In the genomic region with DNA sequence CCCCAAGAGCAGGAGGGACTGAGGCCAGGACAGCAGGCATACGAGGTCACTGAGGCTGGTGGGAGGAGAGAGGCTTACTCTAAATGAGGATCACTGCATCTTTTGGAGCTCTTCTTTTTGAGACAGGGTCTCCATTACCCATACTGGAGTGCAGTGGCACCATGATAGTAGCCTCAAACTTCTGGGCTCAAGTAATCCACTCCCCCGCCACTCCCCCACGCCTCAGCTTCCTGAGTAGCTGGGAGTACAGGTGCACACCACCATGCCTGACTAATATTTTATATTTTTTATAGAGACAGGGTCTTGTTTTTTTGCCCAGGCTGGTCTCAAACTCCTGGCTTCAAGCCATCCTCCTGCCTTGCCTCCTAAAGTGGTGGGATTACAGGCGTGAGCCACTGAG, we compare ENCODE assay signal across 12 cellular contexts. TPM values are rescaled to one million over a fixed set of nuclear protein-coding genes. Genes with fewer than 3 reads are reported as not detected.
A peak's percentile ranks its signal among the peaks of the same experiment; 100 is the strongest.
DNase-seq lines count a peak whose midpoint lies in the region; ATAC-seq and TF ChIP-seq lines count a peak whose summit lies in the region.
"Had no signal": no experiment of that assay in that cellular context is flagged by ENCODE, and none has a peak within 500 bp of the region (broad histone marks: within the 10 kb centered on the region; RNA-seq: fewer than 3 reads in every experiment).

No MANE protein-coding gene starts in this region.

- 96% methylated on average over 4 of the region's 4 CpGs for WGBS in hepatocyte (ENCODE audit: low lambda C conversion rate, missing lambda C conversion rate)
- WGBS in suprapubic skin: 88% methylated on average over 4 of the region's 4 CpGs

- peaks cover 73% of the 10 kb centered on the region for H3K4me1 Mint-ChIP-seq in activated T-cell treated with anti-CD3 and anti-CD28 coated beads, Interleukin-2, amount 50 U/mL, for 72 hours (ENCODE audit: low read depth)
- peaks cover 83% of the 10 kb centered on the region for H3K4me1 Mint-ChIP-seq in activated B cell treated with CpG ODN at 0.5 μM for 24 hours

- no peaks in the 10 kb centered on the region for H4K20me1 ChIP-seq in hepatocyte (ENCODE audit: insufficient read depth, poor library complexity, severe bottlenecking)

- peaks cover 63% of the 10 kb centered on the region for H3K4me1 ChIP-seq in hepatocyte (ENCODE audit: insufficient read depth)
- H3K4me1 ChIP-seq in suprapubic skin: peaks cover 61% of the 10 kb centered on the region

- peaks cover 41% of the 10 kb centered on the region for H3K79me2 ChIP-seq in hepatocyte

- peaks cover 7 to 10% of the 10 kb centered on the region in 2 donors for H3K36me3 Mint-ChIP-seq in activated T-cell treated with anti-CD3 and anti-CD28 coated beads, Interleukin-2, amount 50 U/mL, for 72 hours (ENCODE audit: insufficient read depth in 2 of 2)
- H3K36me3 Mint-ChIP-seq in activated B cell treated with CpG ODN at 0.5 μM for 24 hours (ENCODE audit: low read depth): peaks cover 16% of the 10 kb centered on the region

- POLR2A ChIA-PET in activated B cell treated with CpG ODN at 0.5 μM for 24 hours (lab: Charles Lee): interaction anchor here (0.5 to 14.0 kb wide), 4 partner anchors 26 to 165 kb away, joined by 3 to 257 read pairs (median 70); a partner anchor contains a TSS

- peak overlapping the region; percentile 23 to 75 for H3K4me3 Mint-ChIP-seq in activated T-cell treated with anti-CD3 and anti-CD28 coated beads, Interleukin-2, amount 50 U/mL, for 72 hours
- no peak overlapping the region for H3K4me3 Mint-ChIP-seq in activated B cell treated with CpG ODN at 0.5 μM for 24 hours

- H2AFZ ChIP-seq in hepatocyte: no peak overlapping the region

- no peak for DNase-seq in activated T-cell treated with anti-CD3 and anti-CD28 coated beads, Interleukin-2, amount 50 U/mL, for 72 hours
- DNase-seq in activated T-cell treated with anti-CD3 and anti-CD28 coated beads, Interleukin-2, amount 50 U/mL, for 1 hour: no peak
- DNase-seq in activated B cell treated with CpG ODN at 0.5 μM for 24 hours (no peak), hepatocyte (ENCODE audit: low spot score) (no peak), suprapubic skin (ENCODE audit: low spot score in 2 of 2) (no peak), SIG-M5 (lab: John Stamatoyannopoulos, UW) (no peak), C1 segment of cervical spinal cord (lab: John Stamatoyannopoulos, UW) (no peak)
- DNase-seq: cortex of kidney; mesendoderm; NCI-H187; stimulated activated CD8-positive, alpha-beta memory T cell treated with anti-CD3 and anti-CD28 coated beads, Interleukin-4, amount 100 ng/mL, for 48 hours had no signal

- CTCF ChIA-PET in activated B cell treated with CpG ODN at 0.5 μM for 24 hours (lab: Charles Lee): interaction anchor here (1.5 kb wide), 1 partner anchor 117 kb away, joined by 3 read pairs; no protein-coding TSS in a partner anchor

- no peaks in the 10 kb centered on the region for H3K9me3 ChIP-seq in hepatocyte (ENCODE audit: low read depth)
- no peaks in the 10 kb centered on the region for H3K9me3 ChIP-seq in suprapubic skin

- no peak for TF ChIP-seq EP300 in suprapubic skin (IDR thresholded peaks at IDR 0.05)

- H3K27me3 ChIP-seq in hepatocyte (no peaks in the 10 kb centered on the region), suprapubic skin (no peaks in the 10 kb centered on the region)

- no peak for ATAC-seq in activated T-cell treated with anti-CD3 and anti-CD28 coated beads, Interleukin-2, amount 50 U/mL, for 72 hours (replicated peaks in 1 of 2)
- ATAC-seq in activated B cell treated with CpG ODN at 0.5 μM for 24 hours (ENCODE audit: low read depth) (no peak), GM21529 (IDR thresholded peaks at IDR 0.05; ENCODE audit: unreplicated experiment) (no peak)

- H3K27ac Mint-ChIP-seq in activated T-cell treated with anti-CD3 and anti-CD28 coated beads, Interleukin-2, amount 50 U/mL, for 72 hours: peak overlapping the region; percentile 86
- H3K27ac Mint-ChIP-seq in activated B cell treated with CpG ODN at 0.5 μM for 24 hours: peak overlapping the region; percentile 96

- no peaks in the 10 kb centered on the region for H3K9me2 ChIP-seq in hepatocyte (replicated peaks; ENCODE audit: insufficient read depth)

- H3K36me3 ChIP-seq in hepatocyte (replicated peaks; ENCODE audit: insufficient read depth, low read depth) (no peaks in the 10 kb centered on the region), suprapubic skin (peaks cover 3% of the 10 kb centered on the region)

- H3K27me3 Mint-ChIP-seq in activated T-cell treated with anti-CD3 and anti-CD28 coated beads, Interleukin-2, amount 50 U/mL, for 72 hours (ENCODE audit: low read depth): no peaks in the 10 kb centered on the region
- no peaks in the 10 kb centered on the region for H3K27me3 Mint-ChIP-seq in activated B cell treated with CpG ODN at 0.5 μM for 24 hours

- intact Hi-C loops in activated B cell treated with CpG ODN at 0.5 μM for 24 hours (cut with micrococcal nuclease): no loop called here

- H3K27ac ChIP-seq in hepatocyte (peak overlapping the region; percentile 96), suprapubic skin (peak overlapping the region; percentile 43)

- H3K4me2 ChIP-seq in hepatocyte: no peak overlapping the region

- TF ChIP-seq CTCF in activated B cell treated with CpG ODN at 0.5 μM for 24 hours (IDR thresholded peaks at IDR 0.05) (no peak), hepatocyte (IDR thresholded peaks at IDR 0.05; ENCODE audit: poor library complexity) (no peak), suprapubic skin (IDR thresholded peaks at IDR 0.05) (no peak)

- H3K4me3 ChIP-seq in hepatocyte (no peak overlapping the region), suprapubic skin (no peak overlapping the region)

- no peaks in the 10 kb centered on the region for H3K9me3 Mint-ChIP-seq in activated T-cell treated with anti-CD3 and anti-CD28 coated beads, Interleukin-2, amount 50 U/mL, for 72 hours
- no peaks in the 10 kb centered on the region for H3K9me3 Mint-ChIP-seq in activated B cell treated with CpG ODN at 0.5 μM for 24 hours

- no peak for TF ChIP-seq POLR2A in suprapubic skin (IDR thresholded peaks at IDR 0.05)

RNA-seq across cellular contexts. Expression of a gene that starts 25.8 kb away (rescaled TPM):
- 10 to 100 TPM; 79.6 to 82.7 TPM for total RNA-seq in activated T-cell treated with anti-CD3 and anti-CD28 coated beads, Interleukin-2, amount 50 U/mL, for 72 hours
- total RNA-seq in activated B cell treated with CpG ODN at 0.5 μM for 24 hours (79.5 and 81.7 TPM in 2 replicates), hepatocyte (61.1 and 65.3 TPM in 2 replicates), suprapubic skin (100 to 1,000 TPM in 3 of 4 donors, 10 to 100 TPM in 1; 98.6 to 146 (median 127) TPM)
- 38.8 and 40.8 TPM in 2 replicates for polyA plus RNA-seq in hepatocyte

RNA-seq across cellular contexts. Expression of a gene that starts 50.2 kb away (rescaled TPM):
- 10 to 100 TPM; 73.6 to 79.8 TPM for total RNA-seq in activated T-cell treated with anti-CD3 and anti-CD28 coated beads, Interleukin-2, amount 50 U/mL, for 72 hours
- 61.7 and 70.1 TPM in 2 replicates for total RNA-seq in activated B cell treated with CpG ODN at 0.5 μM for 24 hours
- 239 and 245 TPM in 2 replicates for total RNA-seq in hepatocyte
- 86.7 and 94.3 TPM in 2 replicates for polyA plus RNA-seq in hepatocyte
- total RNA-seq in suprapubic skin: 100 to 1,000 TPM in 1 of 4 donors, 10 to 100 TPM in 3; 76.8 to 101 (median 93.2) TPM

RNA-seq across cellular contexts. Expression of a gene that starts 58.5 kb away (rescaled TPM):
- total RNA-seq in activated T-cell treated with anti-CD3 and anti-CD28 coated beads, Interleukin-2, amount 50 U/mL, for 72 hours: 10 to 100 TPM; 59.9 to 72.3 TPM
- total RNA-seq in activated B cell treated with CpG ODN at 0.5 μM for 24 hours (92.6 and 99.7 TPM in 2 replicates), hepatocyte (57.1 and 57.7 TPM in 2 replicates), suprapubic skin (100 to 1,000 TPM in 1 of 4 donors, 10 to 100 TPM in 3; 58.3 to 109 (median 69.5) TPM)
- 80.6 and 85.0 TPM in 2 replicates for polyA plus RNA-seq in hepatocyte
